In genomic region chr2:238938460-238939055, GRCh38 we compare ENCODE assay signal across 12 cellular contexts.
A peak's percentile ranks its signal among the peaks of the same experiment; 100 is the strongest.
DNase-seq lines count a peak whose midpoint lies in the region; ATAC-seq and TF ChIP-seq lines count a peak whose summit lies in the region.
"Had no signal": no experiment of that assay in that cellular context is flagged by ENCODE, and none has a peak within 500 bp of the region (broad histone marks: within the 10 kb centered on the region; RNA-seq: fewer than 3 reads in every experiment).

No MANE protein-coding gene starts in this region.

- no peaks in the 10 kb centered on the region; the same call in none of the 2 replicates for H3K27me3 Mint-ChIP-seq in HFFc6 (ENCODE audit: insufficient read depth)

- peak; percentile 85 for DNase-seq in HFFc6
- DNase-seq in colonic mucosa, result peak; percentile 66
- DNase-seq in right lobe of liver, result peak in 1 of 3 donors; percentile 45
- DNase-seq in tibial artery, result peak; percentile 92 to 94
- no peak for DNase-seq in COR-L47 (lab: John Stamatoyannopoulos, UW)
- DNase-seq in OCI-LY7 (ENCODE audit: low spot score), result no peak
- no peak for DNase-seq in NCI-H1105 (lab: John Stamatoyannopoulos, UW)
- DNase-seq: activated naive CD4-positive, alpha-beta T cell treated with anti-CD3 and anti-CD28 coated beads for 36 hours; NCI-H1417 had no signal

- no peak overlapping the region for H3K4me2 ChIP-seq in OCI-LY7 (ENCODE audit: low read length)

- H3K27me3 ChIP-seq in colonic mucosa, result no peaks in the 10 kb centered on the region
- no peaks in the 10 kb centered on the region for H3K27me3 ChIP-seq in right lobe of liver
- peaks cover 0 to 6% of the 10 kb centered on the region in 2 donors for H3K27me3 ChIP-seq in tibial artery

- ATAC-seq in right lobe of liver (peak; percentile 15 to 57 (median 36)), GM19452 (IDR thresholded peaks at IDR 0.05; ENCODE audit: unreplicated experiment) (no peak)

- peaks cover 10% of the 10 kb centered on the region for H3K9me3 Mint-ChIP-seq in HFFc6
- H3K9me3 Mint-ChIP-seq: activated naive CD4-positive, alpha-beta T cell treated with anti-CD3 and anti-CD28 coated beads for 36 hours had no signal

- H3K4me3 ChIP-seq in colonic mucosa (no peak overlapping the region), right lobe of liver (no peak overlapping the region), tibial artery (no peak overlapping the region), OCI-LY7 (ENCODE audit: low read depth, low read length, poor library complexity, severe bottlenecking) (no peak overlapping the region)
- H3K4me3 ChIP-seq: skin epidermis had no signal

- WGBS in right lobe of liver (ENCODE audit: insufficient coverage, low coverage, low lambda C conversion rate, missing lambda C conversion rate), result 64% methylated on average over 14 of the region's 20 CpGs

- H3K4me1 ChIP-seq in colonic mucosa, result no peaks in the 10 kb centered on the region
- H3K4me1 ChIP-seq in right lobe of liver, result no peaks in the 10 kb centered on the region
- no peaks in the 10 kb centered on the region for H3K4me1 ChIP-seq in tibial artery
- no peaks in the 10 kb centered on the region for H3K4me1 ChIP-seq in OCI-LY7 (ENCODE audit: insufficient read depth, low read length, poor library complexity, severe bottlenecking)

- no peaks in the 10 kb centered on the region for H3K9me2 ChIP-seq in OCI-LY7 (ENCODE audit: insufficient read depth, low read length)

- no peaks in the 10 kb centered on the region for H4K20me1 ChIP-seq in OCI-LY7 (ENCODE audit: insufficient read depth, low read length)

- no peaks in the 10 kb centered on the region for H3K79me2 ChIP-seq in OCI-LY7 (ENCODE audit: insufficient read depth, low read depth, low read length)

- no peak overlapping the region for H3K27ac ChIP-seq in colonic mucosa
- H3K27ac ChIP-seq in right lobe of liver, result no peak overlapping the region
- peak overlapping the region; percentile 5 to 27 for H3K27ac ChIP-seq in tibial artery
- no peak overlapping the region for H3K27ac ChIP-seq in OCI-LY7 (ENCODE audit: low read depth, low read length, poor library complexity, severe bottlenecking)

- no peak overlapping the region for H3K27ac Mint-ChIP-seq in HFFc6
- H3K27ac Mint-ChIP-seq: activated naive CD4-positive, alpha-beta T cell treated with anti-CD3 and anti-CD28 coated beads for 36 hours; memory B cell had no signal

- H3K9ac ChIP-seq in colonic mucosa (ENCODE audit: low read depth in 2 of 2, low read length in 2 of 2), result no peak overlapping the region

- TF ChIP-seq CTCF in HFFc6 (IDR thresholded peaks at IDR 0.05) (no peak), colonic mucosa (IDR thresholded peaks at IDR 0.05) (no peak), right lobe of liver (IDR thresholded peaks at IDR 0.05) (no peak), tibial artery (IDR thresholded peaks at IDR 0.05) (no peak), OCI-LY7 (conservative IDR thresholded peaks at IDR 0.05; ENCODE audit: low read length) (no peak)

- CTCF ChIA-PET in OCI-LY7 (lab: Charles Lee; ENCODE audit: unreplicated experiment), result no interaction called here

- intact Hi-C loops in colonic mucosa (cut with DNase I), result no loop called here
- intact Hi-C loops in right lobe of liver (cut with DNase I), result no loop called here
- intact Hi-C loops in tibial artery (cut with DNase I; ENCODE audit: low total_unique reads), result no loop called here
- intact Hi-C loops in OCI-LY7 (cut with micrococcal nuclease; ENCODE audit: unreplicated experiment), result no loop called here

- peaks cover 13% of the 10 kb centered on the region for H3K36me3 Mint-ChIP-seq in HFFc6 (ENCODE audit: low read depth)
- H3K36me3 Mint-ChIP-seq: memory B cell had no signal

- H3K4me1 Mint-ChIP-seq in HFFc6 (ENCODE audit: low read depth), result peaks cover 18% of the 10 kb centered on the region
- H3K4me1 Mint-ChIP-seq: memory B cell had no signal

- peak overlapping the region; percentile 57 for H3K4me3 Mint-ChIP-seq in HFFc6
- H3K4me3 Mint-ChIP-seq: activated naive CD4-positive, alpha-beta T cell treated with anti-CD3 and anti-CD28 coated beads for 36 hours; memory B cell had no signal

- H2AFZ ChIP-seq in OCI-LY7 (ENCODE audit: low read length), result no peak overlapping the region

- BruUV-seq in OCI-LY7 (replicated peaks; lab: Mats Ljungman, UMichigan), result no TSS peak

- POLR2A ChIA-PET in OCI-LY7 (lab: Charles Lee), result no interaction called here

- no peaks in the 10 kb centered on the region for H3K9me3 ChIP-seq in colonic mucosa
- H3K9me3 ChIP-seq in right lobe of liver, result no peaks in the 10 kb centered on the region
- no peaks in the 10 kb centered on the region for H3K9me3 ChIP-seq in tibial artery
- H3K9me3 ChIP-seq in OCI-LY7 (ENCODE audit: low read length), result no peaks in the 10 kb centered on the region

- TF ChIP-seq POLR2A in right lobe of liver (IDR thresholded peaks at IDR 0.05), result no peak

- H3K36me3 ChIP-seq in colonic mucosa (no peaks in the 10 kb centered on the region), right lobe of liver (no peaks in the 10 kb centered on the region), tibial artery (no peaks in the 10 kb centered on the region), OCI-LY7 (ENCODE audit: insufficient read depth, low read length) (no peaks in the 10 kb centered on the region)

Comparison
In these comparisons a context has a peak if more than half of its experiments do, and no peak if none do; other contexts are left out.
1. DNase-seq: peak in HFFc6 (single experiment), colonic mucosa (single experiment) and tibial artery (2 of 2); none in COR-L47 (single experiment), OCI-LY7 (single experiment) and NCI-H1105 (single experiment).
2. H3K27ac ChIP-seq: peak in tibial artery (2 of 2); none in colonic mucosa (single experiment), right lobe of liver (0 of 3) and OCI-LY7 (single experiment).